ENCODE assay signal across 1 cellular context in the genomic region with DNA sequence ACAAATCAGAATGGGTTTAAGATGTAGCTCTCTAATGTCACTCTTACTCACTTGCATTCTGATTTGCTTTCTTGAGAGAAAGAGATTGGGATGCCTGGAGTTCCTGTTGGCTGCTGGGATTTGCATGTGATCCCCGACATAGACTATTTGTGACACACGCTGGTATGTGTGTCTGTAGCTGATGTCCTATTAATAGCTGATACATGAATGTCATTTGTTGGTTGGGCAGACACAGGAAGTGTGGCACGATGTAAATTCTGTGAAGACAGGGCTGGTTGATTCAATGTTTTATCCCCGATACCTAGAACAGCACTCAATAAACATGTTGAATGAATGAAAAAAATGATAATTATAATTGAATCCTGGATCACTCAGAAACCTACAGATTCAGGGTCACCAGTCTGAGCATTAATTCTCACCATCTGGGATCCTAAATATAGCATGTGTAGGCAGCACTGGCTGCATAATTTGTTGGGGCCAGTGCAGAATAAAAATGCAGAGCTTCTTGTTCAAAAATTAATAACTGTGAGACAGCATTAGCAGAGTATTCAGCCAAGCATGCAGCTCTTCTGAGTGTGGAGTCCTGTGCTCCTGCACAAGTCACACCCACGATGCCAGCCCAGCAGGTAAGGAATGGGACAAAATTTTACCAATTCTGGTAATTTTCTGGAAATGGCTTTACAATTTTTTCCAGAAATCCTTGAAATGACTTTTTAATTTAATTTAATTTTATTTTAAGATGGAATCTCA.
TF ChIP-seq lines count a peak whose summit lies in the region.

No MANE protein-coding gene starts in this region.

TF ChIP-seq in IMR-90, 13 proteins besides CTCF, POLR2A, EP300 and RAD21:
- TF ChIP-seq, protein P1, sequence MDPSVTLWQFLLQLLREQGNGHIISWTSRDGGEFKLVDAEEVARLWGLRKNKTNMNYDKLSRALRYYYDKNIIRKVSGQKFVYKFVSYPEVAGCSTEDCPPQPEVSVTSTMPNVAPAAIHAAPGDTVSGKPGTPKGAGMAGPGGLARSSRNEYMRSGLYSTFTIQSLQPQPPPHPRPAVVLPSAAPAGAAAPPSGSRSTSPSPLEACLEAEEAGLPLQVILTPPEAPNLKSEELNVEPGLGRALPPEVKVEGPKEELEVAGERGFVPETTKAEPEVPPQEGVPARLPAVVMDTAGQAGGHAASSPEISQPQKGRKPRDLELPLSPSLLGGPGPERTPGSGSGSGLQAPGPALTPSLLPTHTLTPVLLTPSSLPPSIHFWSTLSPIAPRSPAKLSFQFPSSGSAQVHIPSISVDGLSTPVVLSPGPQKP (IDR thresholded peaks at IDR 0.05; ENCODE audit: borderline replicate concordance, low read depth, low read length), result no peak
- TF ChIP-seq MXI1 (IDR thresholded peaks at IDR 0.05; ENCODE audit: borderline replicate concordance, low read depth, low read length) (no peak), RFX5 (IDR thresholded peaks at IDR 0.05; ENCODE audit: low read depth, low read length) (no peak), FOS (IDR thresholded peaks at IDR 0.05; ENCODE audit: low read depth, low read length) (no peak), NFE2L2 (IDR thresholded peaks at IDR 0.05; ENCODE audit: low read depth, low read length) (no peak), SMC3 (IDR thresholded peaks at IDR 0.05; ENCODE audit: low read depth, low read length) (no peak), CEBPB (IDR thresholded peaks at IDR 0.05; ENCODE audit: low read depth, low read length) (no peak), MAFK (IDR thresholded peaks at IDR 0.05; ENCODE audit: low read depth, low read length) (no peak), RCOR1 (IDR thresholded peaks at IDR 0.05; ENCODE audit: insufficient replicate concordance, low read length) (no peak), MAZ (IDR thresholded peaks at IDR 0.05; ENCODE audit: borderline replicate concordance, low read depth, low read length) (no peak), CHD1 (IDR thresholded peaks at IDR 0.05; ENCODE audit: low read depth, low read length) (no peak), BHLHE40 (IDR thresholded peaks at IDR 0.05; ENCODE audit: low read depth, low read length) (no peak)
- TF ChIP-seq, protein P2, sequence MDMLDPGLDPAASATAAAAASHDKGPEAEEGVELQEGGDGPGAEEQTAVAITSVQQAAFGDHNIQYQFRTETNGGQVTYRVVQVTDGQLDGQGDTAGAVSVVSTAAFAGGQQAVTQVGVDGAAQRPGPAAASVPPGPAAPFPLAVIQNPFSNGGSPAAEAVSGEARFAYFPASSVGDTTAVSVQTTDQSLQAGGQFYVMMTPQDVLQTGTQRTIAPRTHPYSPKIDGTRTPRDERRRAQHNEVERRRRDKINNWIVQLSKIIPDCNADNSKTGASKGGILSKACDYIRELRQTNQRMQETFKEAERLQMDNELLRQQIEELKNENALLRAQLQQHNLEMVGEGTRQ (IDR thresholded peaks at IDR 0.05; ENCODE audit: low read depth, low read length), result no peak
